ENCODE assay signal across 10 cellular contexts in the genomic region with DNA sequence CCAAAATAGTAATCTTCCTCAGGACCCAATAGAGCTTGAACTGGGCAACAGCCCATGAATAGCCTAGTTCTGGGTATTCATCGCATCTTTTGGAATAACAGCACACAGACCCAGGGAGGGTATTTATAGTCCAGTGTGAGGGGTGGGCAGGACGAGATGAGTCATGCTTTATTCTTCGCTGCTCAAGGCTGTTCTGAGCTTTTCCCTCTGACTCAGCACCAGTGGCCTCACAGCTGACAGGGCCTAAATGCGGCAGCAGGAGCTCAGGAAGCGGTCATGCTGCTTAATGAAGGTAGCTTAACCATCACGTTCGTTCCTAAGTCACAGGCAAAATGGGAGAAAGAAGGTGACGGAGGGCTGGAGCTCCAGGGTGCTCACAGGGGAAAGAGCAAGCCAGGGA. TPM values are rescaled to one million over a fixed set of nuclear protein-coding genes. Genes with fewer than 3 reads are reported as not detected.
A peak's percentile ranks its signal among the peaks of the same experiment; 100 is the strongest.
DNase-seq lines count a peak whose midpoint lies in the region; ATAC-seq and TF ChIP-seq lines count a peak whose summit lies in the region.
"Not testable (repeated sequence)": the region's sequence is repeated elsewhere in the genome, so short reads cannot be mapped to it uniquely, and the experiment has no call there.
"Had no signal": no experiment of that assay in that cellular context is flagged by ENCODE, and none has a peak within 500 bp of the region (broad histone marks: within the 10 kb centered on the region; RNA-seq: fewer than 3 reads in every experiment).

No MANE protein-coding gene starts in this region.

- DNase-seq in Panc1 (ENCODE audit: low read depth, low spot score); left cardiac atrium; upper lobe of right lung: not testable (repeated sequence)

- intact Hi-C loops in Panc1 (cut with micrococcal nuclease; ENCODE audit: unreplicated experiment); left cardiac atrium (cut with DNase I); upper lobe of right lung (cut with DNase I): not testable (repeated sequence)

- POLR2A ChIA-PET in Panc1 (lab: Charles Lee): not testable (repeated sequence)

- not testable (repeated sequence) for H3K4me1 ChIP-seq in Panc1 (ENCODE audit: control insufficient read depth, insufficient read depth, low read length); upper lobe of right lung

- BruUV-seq in Panc1 (replicated peaks; lab: Mats Ljungman, UMichigan): not testable (repeated sequence)

- in situ Hi-C loops in Panc1 (cut with HindIII; ENCODE audit: low pct_unique_long_range_greater_than_20kb, low sequenced_read_pairs): not testable (repeated sequence)

- TF ChIP-seq CTCF in Panc1 (IDR thresholded peaks at IDR 0.05); upper lobe of right lung (IDR thresholded peaks at IDR 0.05): not testable (repeated sequence)

- H3K27me3 ChIP-seq in Panc1 (ENCODE audit: control insufficient read depth, insufficient read depth, low read length); upper lobe of right lung: not testable (repeated sequence)

- not testable (repeated sequence) for H3K9me3 ChIP-seq in Panc1 (ENCODE audit: control insufficient read depth, insufficient read depth, low read depth, low read length); upper lobe of right lung

- CTCF ChIA-PET in Panc1 (lab: Charles Lee): not testable (repeated sequence)

- ATAC-seq in GM18867 (IDR thresholded peaks at IDR 0.05; ENCODE audit: unreplicated experiment) (peak; percentile 80), GM19463 (IDR thresholded peaks at IDR 0.05; ENCODE audit: unreplicated experiment) (peak; percentile 98), GM21825 (IDR thresholded peaks at IDR 0.05; ENCODE audit: unreplicated experiment) (peak; percentile 96), HG02885 (IDR thresholded peaks at IDR 0.05; ENCODE audit: poor library complexity, unreplicated experiment) (peak; percentile 88), HG03354 (IDR thresholded peaks at IDR 0.05; ENCODE audit: poor library complexity, severe bottlenecking, unreplicated experiment) (peak; percentile 89), Panc1 (peak; percentile 87), left cardiac atrium (peak; percentile 88 to 94), upper lobe of right lung (peak; percentile 36)

- H3K4me3 ChIP-seq in Panc1 (ENCODE audit: low read depth in 2 of 2, low read length in 2 of 2); upper lobe of right lung: not testable (repeated sequence)

- not testable (repeated sequence) for H3K27ac ChIP-seq in Panc1 (ENCODE audit: low read length); upper lobe of right lung

- H3K36me3 ChIP-seq in Panc1 (ENCODE audit: control insufficient read depth, insufficient read depth, low read length); upper lobe of right lung: not testable (repeated sequence)

RNA-seq across cellular contexts. Expression of a gene that starts 7.3 kb away (rescaled TPM):
- total RNA-seq in Panc1 (2021; ENCODE audit: unreplicated experiment) (0.51 TPM), left cardiac atrium (1 to 10 TPM; 2.7 to 4.0 TPM), upper lobe of right lung (2.1 TPM)
- 1.5 TPM for polyA plus RNA-seq in Panc1 (2012; ENCODE audit: insufficient read length)
- total RNA-seq: CD4-positive, CD25-positive, alpha-beta regulatory T cell; G401 had no signal

Comparison
In these comparisons a context has a peak if more than half of its experiments do, and no peak if none do; other contexts are left out.
1. ATAC-seq: peak in every context shown above with its lines; median percentile 98 in GM19463; 96 in GM21825; 91 in left cardiac atrium; 89 in HG03354; 88 in HG02885; 87 in Panc1; 80 in GM18867; 36 in upper lobe of right lung.